23 cellular contexts compared by ENCODE assay signal in the genomic region with DNA sequence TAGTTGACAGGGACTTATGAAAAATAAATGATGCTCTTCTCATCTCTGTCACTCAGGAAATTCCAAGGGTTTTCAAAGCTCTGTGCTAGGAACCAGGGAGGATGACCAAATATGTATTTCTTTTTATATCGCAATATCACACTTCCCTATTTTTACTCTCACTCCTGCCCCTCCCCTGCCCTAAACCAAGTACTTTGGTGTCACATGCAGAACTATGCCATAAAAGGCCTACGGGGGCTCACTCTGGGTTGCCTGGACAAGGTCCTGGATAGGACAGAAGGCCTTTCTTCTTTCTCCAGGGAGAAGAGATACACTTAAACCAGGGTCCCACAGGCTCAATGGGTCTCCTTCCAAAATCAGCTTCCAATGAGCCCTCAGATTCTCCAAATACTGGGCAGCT. TPM values are rescaled to one million over a fixed set of nuclear protein-coding genes. Genes with fewer than 3 reads are reported as not detected.
DNase-seq lines count a peak whose midpoint lies in the region; ATAC-seq and TF ChIP-seq lines count a peak whose summit lies in the region.
"Had no signal": no experiment of that assay in that cellular context is flagged by ENCODE, and none has a peak within 500 bp of the region (broad histone marks: within the 10 kb centered on the region; RNA-seq: fewer than 3 reads in every experiment).

No MANE protein-coding gene starts in this region.

- H3K27ac ChIP-seq in CD4-positive, alpha-beta T cell (ENCODE audit: low read depth, low read length) = no peak overlapping the region
- H3K27ac ChIP-seq: hepatocyte, ovary, sigmoid colon, transverse colon, WERI-Rb-1 had no signal

- peak overlapping the region; percentile 93 for H3K27ac Mint-ChIP-seq in CD4-positive, alpha-beta T cell
- H3K27ac Mint-ChIP-seq in activated B cell treated with CpG ODN at 0.5 μM for 24 hours (no peak overlapping the region), naive B cell (peak overlapping the region in 1 of 6 donors; percentile 85)
- H3K27ac Mint-ChIP-seq: T-helper 1 cell treated with Interleukin-12 subunit alpha and Interleukin-12 subunit beta and Interleukin-4 antibody, amounts not matched to agents 30 μg/mL and 1 μg/mL, for 36 hours had no signal

- POLR2A ChIA-PET in CD4-positive, alpha-beta T cell (lab: Charles Lee) = interaction anchor here (7.3 kb wide), 1 partner anchor 8 kb away, joined by 206 read pairs; the partner anchor contains the start of gene RETREG1
- POLR2A ChIA-PET in activated B cell treated with CpG ODN at 0.5 μM for 24 hours (lab: Charles Lee) = no interaction called here

- DNase-seq in CD4-positive, alpha-beta T cell = no peak
- DNase-seq in MV-4-11 (lab: John Stamatoyannopoulos, UW) (peak; percentile 87), activated B cell treated with CpG ODN at 0.5 μM for 24 hours (no peak), naive B cell (no peak), NCI-H1417 treated with DMSO at 0.1 percent for 48 hours (lab: John Stamatoyannopoulos, UW) (no peak)
- DNase-seq: dermis blood vessel endothelial cell; DMS 273 treated with DMSO at 0.1 percent for 48 hours; H9; mammary epithelial cell; NCI-H1930; NCI-H446; ovary; SHP77; sigmoid colon; stimulated activated naive CD4-positive, alpha-beta T cell treated with Interleukin-2 at 50 U/mL for 16 hours; transverse colon; WERI-Rb-1 had no signal

- intact Hi-C loops in CD4-positive, alpha-beta T cell (cut with DNase I, micrococcal nuclease) = no loop called here
- intact Hi-C loops in activated B cell treated with CpG ODN at 0.5 μM for 24 hours (cut with micrococcal nuclease) = no loop called here

- peaks cover 7% of the 10 kb centered on the region for H3K36me3 Mint-ChIP-seq in CD4-positive, alpha-beta T cell (ENCODE audit: low read depth)
- H3K36me3 Mint-ChIP-seq in activated B cell treated with CpG ODN at 0.5 μM for 24 hours (ENCODE audit: low read depth) (no peaks in the 10 kb centered on the region), naive B cell (no peaks in the 10 kb centered on the region)

- no peak for TF ChIP-seq CTCF in CD4-positive, alpha-beta T cell (IDR thresholded peaks at IDR 0.05)
- TF ChIP-seq CTCF in activated B cell treated with CpG ODN at 0.5 μM for 24 hours (IDR thresholded peaks at IDR 0.05) = no peak

- CTCF ChIA-PET in CD4-positive, alpha-beta T cell (lab: Charles Lee) = no interaction called here
- CTCF ChIA-PET in activated B cell treated with CpG ODN at 0.5 μM for 24 hours (lab: Charles Lee) = interaction anchor here (1.5 kb wide), 1 partner anchor 9 kb away, joined by 3 read pairs; the partner anchor contains the start of gene RETREG1

- peaks cover 42% of the 10 kb centered on the region for H3K4me1 Mint-ChIP-seq in CD4-positive, alpha-beta T cell (ENCODE audit: low read depth)
- peaks cover 15% of the 10 kb centered on the region for H3K4me1 Mint-ChIP-seq in activated B cell treated with CpG ODN at 0.5 μM for 24 hours
- peaks cover 19 to 30% (median 26%) of the 10 kb centered on the region in 3 donors for H3K4me1 Mint-ChIP-seq in naive B cell

- H3K27me3 Mint-ChIP-seq in CD4-positive, alpha-beta T cell = no peaks in the 10 kb centered on the region
- H3K27me3 Mint-ChIP-seq in activated B cell treated with CpG ODN at 0.5 μM for 24 hours (peaks cover 4% of the 10 kb centered on the region), naive B cell (no peaks in the 10 kb centered on the region)

- no peak for ATAC-seq in CD4-positive, alpha-beta T cell (ENCODE audit: poor library complexity)
- peak; percentile 37 for ATAC-seq in activated B cell treated with CpG ODN at 0.5 μM for 24 hours (ENCODE audit: low read depth)
- ATAC-seq in naive B cell (ENCODE audit: low read depth in 2 of 2) = peak; percentile 50 to 58
- no peak for ATAC-seq in GM21367 (IDR thresholded peaks at IDR 0.05; ENCODE audit: unreplicated experiment)
- ATAC-seq in GM19328 (IDR thresholded peaks at IDR 0.05; ENCODE audit: unreplicated experiment) = no peak
- ATAC-seq: HepG2 had no signal

- no peak overlapping the region for H3K4me3 Mint-ChIP-seq in CD4-positive, alpha-beta T cell
- H3K4me3 Mint-ChIP-seq in activated B cell treated with CpG ODN at 0.5 μM for 24 hours (no peak overlapping the region), naive B cell (no peak overlapping the region)
- H3K4me3 Mint-ChIP-seq: H9; T-helper 1 cell treated with Interleukin-12 subunit alpha and Interleukin-12 subunit beta and Interleukin-4 antibody, amounts not matched to agents 30 μg/mL and 1 μg/mL, for 36 hours had no signal

- H3K27me3 ChIP-seq in CD4-positive, alpha-beta T cell (ENCODE audit: control insufficient read depth, insufficient read depth, low read length) = no peaks in the 10 kb centered on the region
- H3K27me3 ChIP-seq: hepatocyte, ovary, sigmoid colon, transverse colon had no signal

- no peaks in the 10 kb centered on the region for H3K9me3 Mint-ChIP-seq in CD4-positive, alpha-beta T cell
- H3K9me3 Mint-ChIP-seq in activated B cell treated with CpG ODN at 0.5 μM for 24 hours = no peaks in the 10 kb centered on the region
- no peaks in the 10 kb centered on the region for H3K9me3 Mint-ChIP-seq in naive B cell
- H3K9me3 Mint-ChIP-seq: H9; T-helper 1 cell treated with Interleukin-12 subunit alpha and Interleukin-12 subunit beta and Interleukin-4 antibody, amounts not matched to agents 30 μg/mL and 1 μg/mL, for 36 hours had no signal

- H3K9me3 ChIP-seq in CD4-positive, alpha-beta T cell (ENCODE audit: control insufficient read depth, low read length) = no peaks in the 10 kb centered on the region
- H3K9me3 ChIP-seq: ovary, sigmoid colon, transverse colon had no signal

RNA-seq across cellular contexts. Expression of gene RETREG1, which starts 8.3 kb away (rescaled TPM):
- total RNA-seq in CD4-positive, alpha-beta T cell = 10 to 100 TPM; 68.9 to 69.7 TPM
- total RNA-seq in activated B cell treated with CpG ODN at 0.5 μM for 24 hours = 3.3 and 3.5 TPM in 2 replicates
- 10 to 100 TPM in 5 of 6 donors, 1 to 10 TPM in 1; 7.0 to 55.3 (median 19.6) TPM for polyA plus RNA-seq in naive B cell (ENCODE audit: low read depth in 6 of 6)
- total RNA-seq: HepG2 had no signal
- polyA plus RNA-seq: endothelial cell of umbilical vein had no signal

Comparison
In these comparisons a context has a peak if more than half of its experiments do, and no peak if none do; other contexts are left out.
1. ATAC-seq: peak in activated B cell treated with CpG ODN at 0.5 μM for 24 hours (single experiment) and naive B cell (2 of 2); none in CD4-positive, alpha-beta T cell (single experiment), GM21367 (single experiment) and GM19328 (single experiment).
2. RNA of gene RETREG1, which starts 8.3 kb away (total RNA-seq): 68.9 to 69.7 TPM in CD4-positive, alpha-beta T cell; 3.3 to 3.5 TPM in activated B cell treated with CpG ODN at 0.5 μM for 24 hours; every median in the first group is over 10 times any median in the second.